12 cellular contexts compared by ENCODE assay signal in genomic region chr4:151304755-151305154, GRCh38. TPM values are rescaled to one million over a fixed set of nuclear protein-coding genes. Genes with fewer than 3 reads are reported as not detected.
DNase-seq lines count a peak whose midpoint lies in the region; ATAC-seq and TF ChIP-seq lines count a peak whose summit lies in the region.
"Had no signal": no experiment of that assay in that cellular context is flagged by ENCODE, and none has a peak within 500 bp of the region (broad histone marks: within the 10 kb centered on the region; RNA-seq: fewer than 3 reads in every experiment).

No MANE protein-coding gene starts in this region.

- H3K9me3 Mint-ChIP-seq in type B pancreatic cell, result peaks cover 13% of the 10 kb centered on the region

- no peak overlapping the region for H3K27ac ChIP-seq in mesenchymal stem cell (ENCODE audit: low read length, poor library complexity, severe bottlenecking)

- H3K27me3 ChIP-seq in mesenchymal stem cell (ENCODE audit: control insufficient read depth in 1 of 2, insufficient read depth in 1 of 2, low read length in 2 of 2), result no peaks in the 10 kb centered on the region
- H3K27me3 ChIP-seq: sigmoid colon had no signal

- no peak overlapping the region for H2BK15ac ChIP-seq in mesenchymal stem cell (ENCODE audit: low read depth, poor library complexity, severe bottlenecking)

- no peaks in the 10 kb centered on the region for H3K9me3 ChIP-seq in mesenchymal stem cell (ENCODE audit: control insufficient read depth, low read length)
- H3K9me3 ChIP-seq: sigmoid colon had no signal

- no peak overlapping the region for H2AK5ac ChIP-seq in mesenchymal stem cell (ENCODE audit: low read length, severe bottlenecking)

- DNase-seq in NCI-H2171 treated with DMSO at 0.1 percent for 48 hours (lab: John Stamatoyannopoulos, UW) (peak; percentile 14), NCI-H2171 (lab: John Stamatoyannopoulos, UW) (no peak), NCI-H1694 treated with DMSO at 0.1 percent for 48 hours (lab: John Stamatoyannopoulos, UW) (peak; percentile 29), mesenchymal stem cell (peak; percentile 10), type B pancreatic cell (ENCODE audit: extremely low spot score, unreplicated experiment) (no peak), retina (no peak), T-helper 9 cell (no peak)
- DNase-seq: immature natural killer cell, NCI-H2081 treated with DMSO at 0.1 percent for 48 hours, sigmoid colon had no signal

- H3K18ac ChIP-seq in mesenchymal stem cell (ENCODE audit: low read depth in 1 of 2, low read length in 2 of 2), result no peak overlapping the region

- H4K8ac ChIP-seq in mesenchymal stem cell (ENCODE audit: low read length), result no peak overlapping the region

- H3K4me1 ChIP-seq in mesenchymal stem cell (ENCODE audit: control insufficient read depth, insufficient read depth, low read depth, low read length), result no peaks in the 10 kb centered on the region

- peaks cover 0 to 4% of the 10 kb centered on the region in 2 experiments for H3K36me3 ChIP-seq in mesenchymal stem cell (ENCODE audit: control insufficient read depth in 1 of 2, insufficient read depth in 2 of 2, low read depth in 1 of 2, low read length in 2 of 2)
- H3K36me3 ChIP-seq: sigmoid colon had no signal

- peaks cover 32% of the 10 kb centered on the region for H3K79me1 ChIP-seq in mesenchymal stem cell (replicated peaks; ENCODE audit: low read length, poor library complexity, severe bottlenecking)

- no peak overlapping the region for H4K91ac ChIP-seq in mesenchymal stem cell (ENCODE audit: low read length)

- no peak overlapping the region for H2BK5ac ChIP-seq in mesenchymal stem cell (ENCODE audit: low read depth, low read length, poor library complexity, severe bottlenecking)

- H3K4me3 Mint-ChIP-seq in type B pancreatic cell, result no peak overlapping the region
- H3K4me3 Mint-ChIP-seq: brain, immature natural killer cell had no signal

- H3K4me2 ChIP-seq in mesenchymal stem cell (ENCODE audit: low read length, poor library complexity, severe bottlenecking), result no peak overlapping the region

- H3K23ac ChIP-seq in mesenchymal stem cell (ENCODE audit: low read length in 2 of 2), result no peak overlapping the region

- H3K4me1 Mint-ChIP-seq in type B pancreatic cell (ENCODE audit: unreplicated experiment), result peaks cover 8% of the 10 kb centered on the region
- H3K4me1 Mint-ChIP-seq: brain, immature natural killer cell had no signal

- H3K36me3 Mint-ChIP-seq in type B pancreatic cell, result peaks cover 23% of the 10 kb centered on the region
- H3K36me3 Mint-ChIP-seq: immature natural killer cell had no signal

- H3K9ac ChIP-seq in mesenchymal stem cell (ENCODE audit: low read length), result peak overlapping the region; percentile 2

- peak; percentile 80 for ATAC-seq in HG02678 (IDR thresholded peaks at IDR 0.05; ENCODE audit: unreplicated experiment)

- no peak overlapping the region for H2BK12ac ChIP-seq in mesenchymal stem cell (ENCODE audit: low read length in 2 of 2)

- H3K14ac ChIP-seq in mesenchymal stem cell (ENCODE audit: low read length in 2 of 2), result no peak overlapping the region

- no peak overlapping the region for H2BK120ac ChIP-seq in mesenchymal stem cell (ENCODE audit: low read depth, low read length)

- H3K4me3 ChIP-seq in mesenchymal stem cell (ENCODE audit: insufficient read depth in 1 of 2, low read depth in 1 of 2, low read length in 2 of 2), result no peak overlapping the region
- H3K4me3 ChIP-seq: sigmoid colon had no signal

- no peak overlapping the region for H3K4ac ChIP-seq in mesenchymal stem cell (ENCODE audit: low read depth in 1 of 2, low read length in 2 of 2)

- no peak overlapping the region for H3K27ac Mint-ChIP-seq in type B pancreatic cell
- H3K27ac Mint-ChIP-seq: immature natural killer cell had no signal

- H2AFZ ChIP-seq in mesenchymal stem cell (ENCODE audit: low read depth, low read length), result no peak overlapping the region

- TF ChIP-seq CTCF in type B pancreatic cell (conservative IDR thresholded peaks at IDR 0.05), result no peak

- H3K27me3 Mint-ChIP-seq in type B pancreatic cell, result no peaks in the 10 kb centered on the region

RNA-seq across cellular contexts. Expression of gene SH3D19, which starts 20.6 kb away (rescaled TPM):
- 21.3 TPM for polyA plus RNA-seq in mesenchymal stem cell (2013, experiment 1 of 2)
- polyA plus RNA-seq in mesenchymal stem cell (2013, experiment 2 of 2), result 21.8 TPM
- 24.3 and 29.3 TPM in 2 replicates for total RNA-seq in type B pancreatic cell (ENCODE audit: low replicate concordance)

RNA-seq across cellular contexts. Expression of gene PRSS48, which starts 27.8 kb away (rescaled TPM):
- polyA plus RNA-seq in mesenchymal stem cell (2013, experiment 1 of 2), result not detected
- not detected for polyA plus RNA-seq in mesenchymal stem cell (2013, experiment 2 of 2)
- total RNA-seq in type B pancreatic cell (ENCODE audit: low replicate concordance), result not detected in 2 replicates
- total RNA-seq: sigmoid colon had no signal
- polyA plus RNA-seq: immature natural killer cell, sigmoid colon had no signal

Comparison
In these comparisons a context has a peak if more than half of its experiments do, and no peak if none do; other contexts are left out.
1. DNase-seq: peak in NCI-H2171 treated with DMSO at 0.1 percent for 48 hours (single experiment), NCI-H1694 treated with DMSO at 0.1 percent for 48 hours (single experiment) and mesenchymal stem cell (single experiment); none in NCI-H2171 (single experiment), type B pancreatic cell (single experiment), retina (single experiment) and T-helper 9 cell (single experiment).